10 cellular contexts compared by ENCODE assay signal in genomic region chr9:120578614-120579013, GRCh38. TPM values are rescaled to one million over a fixed set of nuclear protein-coding genes. Genes with fewer than 3 reads are reported as not detected.
A peak's percentile ranks its signal among the peaks of the same experiment; 100 is the strongest.
DNase-seq lines count a peak whose midpoint lies in the region; ATAC-seq, FAIRE-seq and TF ChIP-seq lines count a peak whose summit lies in the region.
"Had no signal": no experiment of that assay in that cellular context is flagged by ENCODE, and none has a peak within 500 bp of the region (broad histone marks: within the 10 kb centered on the region; RNA-seq: fewer than 3 reads in every experiment).

No MANE protein-coding gene starts in this region.

- peaks cover 8% of the 10 kb centered on the region for H3K4me1 ChIP-seq in keratinocyte (ENCODE audit: control insufficient read depth, extremely low read depth, insufficient read depth, low read length)

- H3K27ac Mint-ChIP-seq in activated CD4-positive, alpha-beta memory T cell treated with anti-CD3 and anti-CD28 coated beads for 36 hours, result no peak overlapping the region

- peak overlapping the region; percentile 97 for H3K4me3 Mint-ChIP-seq in activated CD4-positive, alpha-beta memory T cell treated with anti-CD3 and anti-CD28 coated beads for 36 hours

- peak overlapping the region; percentile 72 for H3K4me2 ChIP-seq in keratinocyte (ENCODE audit: control insufficient read depth, extremely low read depth, insufficient read depth, low read depth, low read length)

- H3K36me3 ChIP-seq in keratinocyte (ENCODE audit: control insufficient read depth in 2 of 2, extremely low read depth in 1 of 2, insufficient read depth in 2 of 2, low read length in 2 of 2), result no peaks in the 10 kb centered on the region

- no peaks in the 10 kb centered on the region for H3K9me3 ChIP-seq in keratinocyte (ENCODE audit: control insufficient read depth, low read depth, low read length)
- H3K9me3 ChIP-seq: esophagus muscularis mucosa had no signal

- H3K9me1 ChIP-seq in keratinocyte (ENCODE audit: control insufficient read depth, extremely low read depth, insufficient read depth, low read length), result no peaks in the 10 kb centered on the region

- H3K27ac ChIP-seq in HL-60 (replicated peaks) (no peak overlapping the region), keratinocyte (ENCODE audit: control insufficient read depth, insufficient read depth, low read length) (no peak overlapping the region)

- H3K36me3 Mint-ChIP-seq in activated CD4-positive, alpha-beta memory T cell treated with anti-CD3 and anti-CD28 coated beads for 36 hours, result peaks cover 6% of the 10 kb centered on the region

- no peaks in the 10 kb centered on the region for H3K27me3 Mint-ChIP-seq in activated CD4-positive, alpha-beta memory T cell treated with anti-CD3 and anti-CD28 coated beads for 36 hours

- intact Hi-C loops in activated CD4-positive, alpha-beta memory T cell treated with anti-CD3 and anti-CD28 coated beads for 36 hours (cut with micrococcal nuclease), result no loop called here

- no peak for TF ChIP-seq CTCF in AG10803 (conservative IDR thresholded peaks at IDR 0.05; ENCODE audit: low read length)
- TF ChIP-seq CTCF in HL-60 (IDR thresholded peaks at IDR 0.05; ENCODE audit: insufficient read depth, low read length), result no peak
- TF ChIP-seq CTCF in keratinocyte (optimal IDR thresholded peaks at IDR 0.05 in 1 of 3, IDR thresholded peaks at IDR 0.05 in 1 of 3, conservative IDR thresholded peaks at IDR 0.05 in 1 of 3; ENCODE audit: extremely low read depth in 1 of 3, insufficient read depth in 2 of 3, low read length in 3 of 3), result no peak

- CTCF ChIA-PET in activated CD4-positive, alpha-beta memory T cell treated with anti-CD3 and anti-CD28 coated beads for 36 hours (lab: Charles Lee), result no interaction called here

- no peak for FAIRE-seq in keratinocyte (lab: Jason Lieb, UNC)
- FAIRE-seq: TTC549 had no signal

- no peaks in the 10 kb centered on the region for H4K20me1 ChIP-seq in keratinocyte (ENCODE audit: control insufficient read depth, extremely low read depth, insufficient read depth, low read length)

- ATAC-seq in GM18907 (IDR thresholded peaks at IDR 0.05; ENCODE audit: unreplicated experiment), result no peak

- peak overlapping the region; percentile 77 for H3K4me3 ChIP-seq in AG10803 (ENCODE audit: low read length)
- H3K4me3 ChIP-seq in HL-60 (replicated peaks; ENCODE audit: insufficient read depth, low read length), result peak overlapping the region; percentile 97; the same call in 1 of the 2 replicates
- peak overlapping the region in 2 of 3 experiments; percentile 73 to 93 for H3K4me3 ChIP-seq in keratinocyte (ENCODE audit: control insufficient read depth in 2 of 3, extremely low read depth in 1 of 3, insufficient read depth in 2 of 3, low read depth in 1 of 3, low read length in 3 of 3)

- no peak overlapping the region for H2AFZ ChIP-seq in keratinocyte (ENCODE audit: control insufficient read depth, low read length)

- DNase-seq in AG10803 (ENCODE audit: low read depth), result no peak
- no peak for DNase-seq in HL-60 (ENCODE audit: low read depth in 1 of 2, low spot score in 1 of 2)
- no peak for DNase-seq in activated CD4-positive, alpha-beta memory T cell treated with anti-CD3 and anti-CD28 coated beads for 36 hours
- no peak for DNase-seq in keratinocyte (ENCODE audit: low read depth, low spot score)
- DNase-seq in activated CD4-positive, CD25-positive, alpha-beta regulatory T cell (lab: John Stamatoyannopoulos, UW), result no peak
- DNase-seq in SKM-1 (lab: John Stamatoyannopoulos, UW; ENCODE audit: unreplicated experiment), result no peak
- DNase-seq in COR-L47 (lab: John Stamatoyannopoulos, UW), result no peak

- POLR2A ChIA-PET in activated CD4-positive, alpha-beta memory T cell treated with anti-CD3 and anti-CD28 coated beads for 36 hours (lab: Charles Lee), result no interaction called here

- peaks cover 60% of the 10 kb centered on the region for H3K79me2 ChIP-seq in keratinocyte (ENCODE audit: control insufficient read depth, insufficient read depth, low read length)

- H3K4me1 Mint-ChIP-seq in activated CD4-positive, alpha-beta memory T cell treated with anti-CD3 and anti-CD28 coated beads for 36 hours (ENCODE audit: low read depth), result peaks cover 48% of the 10 kb centered on the region

- peak overlapping the region; percentile 25 for H3K9ac ChIP-seq in keratinocyte (ENCODE audit: control insufficient read depth, extremely low read depth, insufficient read depth, low read length)

- dilution Hi-C loops in keratinocyte (cut with MboI; ENCODE audit: extremely low pct_ligation_motif_present, low sequenced_read_pairs), result no loop called here

- H3K9me3 Mint-ChIP-seq in activated CD4-positive, alpha-beta memory T cell treated with anti-CD3 and anti-CD28 coated beads for 36 hours, result no peaks in the 10 kb centered on the region

- H3K27me3 ChIP-seq in HL-60 (ENCODE audit: insufficient read depth, poor library complexity, severe bottlenecking) (no peaks in the 10 kb centered on the region), keratinocyte (ENCODE audit: control insufficient read depth, extremely low read depth, insufficient read depth, low read length) (no peaks in the 10 kb centered on the region)
- H3K27me3 ChIP-seq: esophagus muscularis mucosa had no signal

RNA-seq across cellular contexts. Expression of gene CDK5RAP2, which starts 1.4 kb away (rescaled TPM):
- total RNA-seq in activated CD4-positive, alpha-beta memory T cell treated with anti-CD3 and anti-CD28 coated beads for 36 hours, result 10 to 100 TPM; 75.3 to 75.9 TPM
- 22.4 to 28.5 TPM (median 23.5 TPM) in 3 replicates for polyA plus RNA-seq in keratinocyte
- polyA plus RNA-seq in keratinocyte (2011; ENCODE audit: low read depth), result 27.5 TPM
- 20.1 and 20.3 TPM in 2 replicates for polyA plus RNA-seq in keratinocyte (2011; cell fraction: cytosol; rRNA removed)
- polyA plus RNA-seq in keratinocyte (2011; cell fraction: nucleus; rRNA removed), result 59.2 and 60.4 TPM in 2 replicates
- 13.5 and 24.7 TPM in 2 replicates for polyA plus RNA-seq in keratinocyte (2012; ENCODE audit: low replicate concordance)
- polyA minus RNA-seq in keratinocyte, result 24.5 to 49.3 TPM (median 32.8 TPM) in 3 replicates
- polyA minus RNA-seq in keratinocyte (2011; cell fraction: cytosol; rRNA and poly(A)+ RNA removed), result 14.6 TPM
- polyA minus RNA-seq in keratinocyte (2011; cell fraction: nucleus; rRNA and poly(A)+ RNA removed), result 40.6 and 70.7 TPM in 2 replicates
